17 cellular contexts compared by ENCODE assay signal in the genomic region with DNA sequence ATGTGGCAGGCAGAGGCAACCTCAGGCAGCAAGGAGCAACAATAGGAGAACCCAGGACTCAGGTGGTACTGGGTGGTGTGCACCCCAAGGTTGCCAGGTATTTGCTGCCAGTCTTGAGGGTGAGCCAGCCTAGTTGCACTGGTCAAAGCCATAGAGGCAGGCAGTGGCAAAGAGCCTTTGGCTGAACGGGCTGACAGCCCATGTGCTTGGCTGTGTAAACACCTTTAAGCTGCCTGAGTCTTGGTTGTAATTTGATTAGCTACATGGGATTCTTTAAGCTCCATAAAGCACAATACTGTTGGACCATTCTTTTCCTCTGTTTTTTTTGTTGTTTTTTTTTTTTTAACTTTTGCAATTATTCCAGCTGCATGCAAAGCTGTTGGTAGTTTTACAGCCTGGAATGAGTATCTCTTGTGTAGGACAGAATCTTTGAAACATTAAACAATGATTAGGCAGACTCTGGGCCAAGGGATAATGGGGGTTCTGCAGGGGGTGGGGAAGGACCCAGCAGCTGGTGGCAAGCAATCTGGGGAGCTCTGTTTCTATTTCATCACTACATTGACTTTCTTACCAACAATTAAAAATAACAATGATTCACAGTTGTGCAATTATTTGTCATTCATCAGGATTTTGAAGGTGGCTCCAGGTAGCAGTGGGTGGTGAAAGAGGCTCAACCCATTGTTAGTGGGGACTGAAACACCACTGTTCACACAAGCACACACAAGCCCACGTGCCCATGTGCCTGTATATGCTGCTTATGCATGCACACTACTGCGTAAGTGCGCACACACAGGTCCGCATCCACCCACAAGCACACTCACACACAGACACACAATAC.
DNase-seq lines count a peak whose midpoint lies in the region; ATAC-seq, FAIRE-seq and TF ChIP-seq lines count a peak whose summit lies in the region.
"Had no signal": no experiment of that assay in that cellular context is flagged by ENCODE, and none has a peak within 500 bp of the region (broad histone marks: within the 10 kb centered on the region; RNA-seq: fewer than 3 reads in every experiment).

No MANE protein-coding gene starts in this region.

- no peaks in the 10 kb centered on the region for H4K20me1 ChIP-seq in IMR-90 (ENCODE audit: insufficient read depth, low read length)

- no peaks in the 10 kb centered on the region for H3K27me3 ChIP-seq in IMR-90 (ENCODE audit: control insufficient read depth, insufficient read depth, low read length)
- H3K27me3 ChIP-seq: gastroesophageal sphincter, suprapubic skin had no signal

- no peak overlapping the region; the same call in 1 of the 2 replicates for H3K4me2 ChIP-seq in IMR-90 (ENCODE audit: low read depth, low read length)

- H3K4ac ChIP-seq in IMR-90 (ENCODE audit: low read depth, low read length): no peak overlapping the region

- H4K8ac ChIP-seq in IMR-90 (ENCODE audit: low read depth in 2 of 2, low read length in 2 of 2): no peak overlapping the region

- no peaks in the 10 kb centered on the region for H3K79me1 ChIP-seq in IMR-90 (ENCODE audit: low read depth in 1 of 2, low read length in 2 of 2)

- no peak for TF ChIP-seq CTCF in IMR-90 (conservative IDR thresholded peaks at IDR 0.05; ENCODE audit: low read depth, low read length)
- TF ChIP-seq CTCF in RWPE1 (conservative IDR thresholded peaks at IDR 0.05; ENCODE audit: low read depth): no peak
- no peak for TF ChIP-seq CTCF in kidney (IDR thresholded peaks at IDR 0.05; ENCODE audit: borderline replicate concordance, extremely low read depth, insufficient read depth)
- TF ChIP-seq CTCF in GM13977 (IDR thresholded peaks at IDR 0.05; ENCODE audit: extremely low read depth, insufficient read depth, missing control alignments): no peak

- no peak overlapping the region for H4K5ac ChIP-seq in IMR-90 (ENCODE audit: low read depth, low read length)

- H3K9ac ChIP-seq in IMR-90 (ENCODE audit: low read depth, low read length) (no peak overlapping the region), kidney (ENCODE audit: low read length in 2 of 2) (no peak overlapping the region)

- no peak overlapping the region for H2BK20ac ChIP-seq in IMR-90 (ENCODE audit: low read depth, low read length)

- dilution Hi-C loops in IMR-90 (cut with HindIII; ENCODE audit: low sequenced_read_pairs, unreplicated experiment): no loop called here

- peaks cover 6% of the 10 kb centered on the region; the same call in 1 of the 2 replicates for H3K4me1 ChIP-seq in IMR-90 (ENCODE audit: control insufficient read depth, insufficient read depth, low read length)
- peaks cover 5 to 6% of the 10 kb centered on the region in 2 donors for H3K4me1 ChIP-seq in kidney (ENCODE audit: control insufficient read depth in 1 of 2, insufficient read depth in 1 of 2, low read depth in 1 of 2, low read length in 2 of 2)

- no peak overlapping the region for H3K14ac ChIP-seq in IMR-90 (replicated peaks; ENCODE audit: low read depth, low read length)

- no peak overlapping the region for H3K56ac ChIP-seq in IMR-90 (ENCODE audit: extremely low read depth, insufficient read depth, low read length)

- intact Hi-C loops in IMR-90 (cut with micrococcal nuclease) (no loop called here), kidney (cut with DNase I) (no loop called here)

- no peak overlapping the region for H3K23ac ChIP-seq in IMR-90 (ENCODE audit: low read depth, low read length)

- no peak overlapping the region for H3K4me3 ChIP-seq in IMR-90 (ENCODE audit: insufficient read depth, low read depth, low read length)
- H3K4me3 ChIP-seq in kidney (ENCODE audit: low read length in 2 of 2): no peak overlapping the region
- H3K4me3 ChIP-seq: gastroesophageal sphincter, suprapubic skin had no signal

- TF ChIP-seq POLR2A in IMR-90 (IDR thresholded peaks at IDR 0.05; ENCODE audit: low read depth, low read length): no peak

- H3K36me3 ChIP-seq in IMR-90 (ENCODE audit: control insufficient read depth, insufficient read depth, low read length) (no peaks in the 10 kb centered on the region), kidney (ENCODE audit: control insufficient read depth in 1 of 2, insufficient read depth in 2 of 2, low read length in 2 of 2) (peaks cover 0 to 4% of the 10 kb centered on the region in 2 donors)
- H3K36me3 ChIP-seq: suprapubic skin had no signal

- H3K27ac ChIP-seq in IMR-90 (ENCODE audit: insufficient read depth, low read length): no peak overlapping the region
- H3K27ac ChIP-seq in RWPE1: peak overlapping the region; percentile 74
- H3K27ac ChIP-seq in kidney (ENCODE audit: low read depth in 2 of 2, low read length in 2 of 2): no peak overlapping the region
- H3K27ac ChIP-seq: gastroesophageal sphincter, suprapubic skin had no signal

- POLR2A ChIA-PET in IMR-90 (lab: Charles Lee; ENCODE audit: unreplicated experiment) (no interaction called here), RWPE1 (lab: Yijun Ruan, JAX; ENCODE audit: low non-redundant PET) (interaction anchor here (0.5 to 0.6 kb wide), 2 partner anchors 206 to 389 kb away, joined by 3 read pairs; no protein-coding TSS in a partner anchor)

- no peak overlapping the region for H2BK5ac ChIP-seq in IMR-90 (ENCODE audit: low read depth, low read length, poor library complexity, severe bottlenecking)

- H2BK120ac ChIP-seq in IMR-90 (ENCODE audit: low read depth, low read length): no peak overlapping the region

- no peak overlapping the region for H2AFZ ChIP-seq in IMR-90 (replicated peaks; ENCODE audit: low read length, poor library complexity)

- ATAC-seq in IMR-90 (ENCODE audit: low read depth): no peak
- ATAC-seq: gastroesophageal sphincter, sciatic nerve, SK-N-SH treated with all-trans-retinoic acid at 6 μM for 48 hours had no signal

- H4K91ac ChIP-seq in IMR-90 (ENCODE audit: insufficient read depth, low read depth, low read length): no peak overlapping the region

- CTCF ChIA-PET in IMR-90 (lab: Yijun Ruan, JAX) (interaction anchor here (0.6 kb wide), 1 partner anchor 278 kb away, joined by 3 read pairs; no protein-coding TSS in a partner anchor), RWPE1 (lab: Yijun Ruan, JAX) (interaction anchor here (0.5 to 0.7 kb wide), 3 partner anchors 17 to 1207 kb away, joined by 3 to 7 read pairs (median 3); no protein-coding TSS in a partner anchor)

- in situ Hi-C loops in IMR-90 (cut with MboI; ENCODE audit: low sequenced_read_pairs) (no loop called here), GM13977 (cut with MboI; ENCODE audit: low pct_unique_long_range_greater_than_20kb, low sequenced_read_pairs, unreplicated experiment) (no loop called here)

- BruUV-seq in IMR-90 (replicated peaks; lab: Mats Ljungman, UMichigan): no TSS peak

- no peak overlapping the region for H2AK9ac ChIP-seq in IMR-90 (replicated peaks; ENCODE audit: low read depth, low read length, poor library complexity)

- H2AK5ac ChIP-seq in IMR-90 (ENCODE audit: low read depth, low read length): no peak overlapping the region

- H2BK15ac ChIP-seq in IMR-90 (ENCODE audit: low read depth, low read length): no peak overlapping the region

- DNase-seq in COR-L47 (lab: John Stamatoyannopoulos, UW): peak; percentile 93
- no peak for DNase-seq in IMR-90
- DNase-seq in RWPE1 (ENCODE audit: low spot score): peak; percentile 60
- peak; percentile 35 for DNase-seq in kidney glomerular epithelial cell (lab: John Stamatoyannopoulos, UW)
- DNase-seq in kidney: no peak
- DNase-seq in stimulated activated CD8-positive, alpha-beta memory T cell treated with anti-CD3 and anti-CD28 coated beads, Interleukin-4, amount 100 ng/mL, for 48 hours: no peak
- no peak for DNase-seq in GM03348 (ENCODE audit: low spot score)
- DNase-seq in GM13977 (ENCODE audit: low spot score): no peak
- DNase-seq: activated CD8-positive, alpha-beta memory T cell treated with anti-CD3 and anti-CD28 coated beads for 24 hours; GDM1; Karpas-422; NCI-H2227 treated with DMSO at 0.1 percent for 48 hours had no signal

- no peaks in the 10 kb centered on the region for H3K9me3 ChIP-seq in IMR-90 (ENCODE audit: control insufficient read depth, insufficient read depth, low read length)
- H3K9me3 ChIP-seq in kidney (ENCODE audit: control insufficient read depth in 1 of 2, low read length in 2 of 2): no peaks in the 10 kb centered on the region
- H3K9me3 ChIP-seq: gastroesophageal sphincter, suprapubic skin had no signal

- no peaks in the 10 kb centered on the region for H3K9me1 ChIP-seq in IMR-90 (ENCODE audit: insufficient read depth, low read length)

- no peak overlapping the region for H3K18ac ChIP-seq in IMR-90 (ENCODE audit: low read depth, low read length)

- FAIRE-seq in kidney (lab: Jason Lieb, UNC): no peak
- FAIRE-seq: TTC549 had no signal

- TF ChIP-seq RAD21 in IMR-90 (IDR thresholded peaks at IDR 0.05; ENCODE audit: low read length): no peak

- 93% methylated on average over 4 of the region's 5 CpGs; no CpG with 5 or more reads in 1 of the 2 experiments for WGBS in IMR-90 (ENCODE audit: extremely low coverage in 2 of 2, insufficient read length in 1 of 2), 2 experiments

TF ChIP-seq in IMR-90, 13 proteins besides CTCF, POLR2A, EP300 and RAD21:
- TF ChIP-seq ELK1 (IDR thresholded peaks at IDR 0.05; ENCODE audit: borderline replicate concordance, low read depth, low read length) (no peak), CHD1 (IDR thresholded peaks at IDR 0.05; ENCODE audit: low read depth, low read length) (no peak), SMC3 (IDR thresholded peaks at IDR 0.05; ENCODE audit: low read depth, low read length) (no peak), CEBPB (IDR thresholded peaks at IDR 0.05; ENCODE audit: low read depth, low read length) (peak; percentile 48), MXI1 (IDR thresholded peaks at IDR 0.05; ENCODE audit: borderline replicate concordance, low read depth, low read length) (no peak)
- TF ChIP-seq, protein P1, sequence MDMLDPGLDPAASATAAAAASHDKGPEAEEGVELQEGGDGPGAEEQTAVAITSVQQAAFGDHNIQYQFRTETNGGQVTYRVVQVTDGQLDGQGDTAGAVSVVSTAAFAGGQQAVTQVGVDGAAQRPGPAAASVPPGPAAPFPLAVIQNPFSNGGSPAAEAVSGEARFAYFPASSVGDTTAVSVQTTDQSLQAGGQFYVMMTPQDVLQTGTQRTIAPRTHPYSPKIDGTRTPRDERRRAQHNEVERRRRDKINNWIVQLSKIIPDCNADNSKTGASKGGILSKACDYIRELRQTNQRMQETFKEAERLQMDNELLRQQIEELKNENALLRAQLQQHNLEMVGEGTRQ (IDR thresholded peaks at IDR 0.05; ENCODE audit: low read depth, low read length): no peak

Comparison
In these comparisons a context has a peak if more than half of its experiments do, and no peak if none do; other contexts are left out.
1. DNase-seq: peak in COR-L47 (single experiment), RWPE1 (single experiment) and kidney glomerular epithelial cell (single experiment); none in IMR-90 (single experiment), kidney (single experiment), stimulated activated CD8-positive, alpha-beta memory T cell treated with anti-CD3 and anti-CD28 coated beads, Interleukin-4, amount 100 ng/mL, for 48 hours (single experiment), GM03348 (single experiment) and GM13977 (single experiment).